In the genomic region with DNA sequence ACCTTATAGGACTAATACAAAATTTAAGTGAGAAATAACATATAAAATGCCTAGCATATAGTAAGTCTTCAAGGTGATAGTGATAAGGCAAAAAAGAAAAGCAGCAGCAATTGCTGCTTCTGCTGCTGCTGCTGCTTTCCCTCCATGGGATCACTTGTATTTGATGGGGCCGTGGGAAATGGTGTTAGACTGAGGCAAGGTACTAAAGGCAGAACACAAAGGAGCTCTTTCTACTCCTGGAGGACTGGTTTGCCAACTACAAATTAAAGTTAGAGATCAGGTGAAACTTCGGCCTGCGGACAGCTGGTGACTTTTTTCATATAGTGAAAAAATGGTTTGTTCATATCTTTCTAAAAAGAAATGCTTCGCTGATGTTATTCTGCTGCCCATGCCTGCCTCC, we compare ENCODE assay signal across 23 cellular contexts.
"Had no signal": no experiment of that assay in that cellular context is flagged by ENCODE, and none has a peak within 500 bp of the region (broad histone marks: within the 10 kb centered on the region; RNA-seq: fewer than 3 reads in every experiment).

No MANE protein-coding gene starts in this region.

- H3K4me3 Mint-ChIP-seq: activated CD4-positive, alpha-beta T cell treated with anti-CD3 and anti-CD28 coated beads, Interleukin-2, amount 10 ng/mL, durations not matched to agents 7 days and 5 days; activated CD8-positive, alpha-beta memory T cell treated with anti-CD3 and anti-CD28 coated beads, Interleukin-2, amount 10 ng/mL, durations not matched to agents 7 days and 5 days; activated CD8-positive, alpha-beta T cell treated with anti-CD3 and anti-CD28 coated beads for 36 hours; activated naive CD4-positive, alpha-beta T cell treated with anti-CD3 and anti-CD28 coated beads, Interleukin-2, amount 10 ng/mL, durations not matched to agents 7 days and 5 days; dendritic cell treated with granulocyte-macrophage colony-stimulating factor and Interleukin-4, amounts not matched to agents 40 ng/mL and 50 ng/mL, for 4 days; natural killer cell treated with Interleukin-12 subunit alpha and Interleukin-12 subunit beta and Interleukin-15 and Interleukin-18, amount 100 ng/mL, for 72 hours; stimulated activated naive CD8-positive, alpha-beta T cell treated with anti-CD3 and anti-CD28 coated beads, Interleukin-15, Interleukin-2, amounts not matched to agents 100 ng/mL and 50 ng/mL, for 24 hours; T-helper 1 cell treated with Interleukin-12 subunit alpha and Interleukin-12 subunit beta and Interleukin-4 antibody, amounts not matched to agents 30 μg/mL and 1 μg/mL, for 36 hours had no signal

- H3K27me3 Mint-ChIP-seq: activated CD4-positive, alpha-beta T cell treated with anti-CD3 and anti-CD28 coated beads, Interleukin-2, amount 10 ng/mL, durations not matched to agents 7 days and 5 days; activated CD8-positive, alpha-beta memory T cell treated with anti-CD3 and anti-CD28 coated beads, Interleukin-2, amount 10 ng/mL, durations not matched to agents 7 days and 5 days; activated naive CD4-positive, alpha-beta T cell treated with anti-CD3 and anti-CD28 coated beads, Interleukin-2, amount 10 ng/mL, durations not matched to agents 7 days and 5 days; dendritic cell treated with granulocyte-macrophage colony-stimulating factor and Interleukin-4, amounts not matched to agents 40 ng/mL and 50 ng/mL, for 4 days; natural killer cell treated with Interleukin-12 subunit alpha and Interleukin-12 subunit beta and Interleukin-15 and Interleukin-18, amount 100 ng/mL, for 72 hours had no signal

- H3K4me1 ChIP-seq: prostate gland had no signal

- H3K27ac ChIP-seq: cardiac muscle cell, lower lobe of right lung, neutrophil, ovary, prostate gland had no signal

- H3K9me3 ChIP-seq: lower lobe of right lung, neutrophil, ovary, prostate gland, tibial nerve had no signal

- H3K4me3 ChIP-seq: cardiac muscle cell, lower lobe of right lung, ovary, prostate gland, tibial nerve had no signal

- H3K9me3 Mint-ChIP-seq: activated CD8-positive, alpha-beta T cell treated with anti-CD3 and anti-CD28 coated beads for 36 hours; dendritic cell treated with granulocyte-macrophage colony-stimulating factor and Interleukin-4, amounts not matched to agents 40 ng/mL and 50 ng/mL, for 4 days; natural killer cell treated with Interleukin-12 subunit alpha and Interleukin-12 subunit beta and Interleukin-15 and Interleukin-18, amount 100 ng/mL, for 72 hours; stimulated activated naive CD8-positive, alpha-beta T cell treated with anti-CD3 and anti-CD28 coated beads, Interleukin-15, Interleukin-2, amounts not matched to agents 100 ng/mL and 50 ng/mL, for 24 hours; T-helper 1 cell treated with Interleukin-12 subunit alpha and Interleukin-12 subunit beta and Interleukin-4 antibody, amounts not matched to agents 30 μg/mL and 1 μg/mL, for 36 hours had no signal

- H3K27me3 ChIP-seq: cardiac muscle cell, neutrophil, ovary, tibial nerve had no signal

- H3K4me1 Mint-ChIP-seq: activated CD4-positive, alpha-beta T cell treated with anti-CD3 and anti-CD28 coated beads, Interleukin-2, amount 10 ng/mL, durations not matched to agents 7 days and 5 days; activated CD8-positive, alpha-beta memory T cell treated with anti-CD3 and anti-CD28 coated beads, Interleukin-2, amount 10 ng/mL, durations not matched to agents 7 days and 5 days; activated naive CD4-positive, alpha-beta T cell treated with anti-CD3 and anti-CD28 coated beads, Interleukin-2, amount 10 ng/mL, durations not matched to agents 7 days and 5 days had no signal

- DNase-seq: activated CD4-positive, alpha-beta T cell treated with anti-CD3 and anti-CD28 coated beads, Interleukin-2, amount 10 ng/mL, durations not matched to agents 7 days and 5 days; activated CD4-positive, CD25-positive, alpha-beta regulatory T cell treated with anti-CD3 and anti-CD28 coated beads, Interleukin-2, amount 50 U/mL, for 72 hours; activated CD8-positive, alpha-beta memory T cell treated with anti-CD3 and anti-CD28 coated beads, Interleukin-2, amount 10 ng/mL, durations not matched to agents 7 days and 5 days; activated CD8-positive, alpha-beta T cell treated with anti-CD3 and anti-CD28 coated beads for 36 hours; activated effector memory CD4-positive, alpha-beta T cell treated with anti-CD3 and anti-CD28 coated beads, Interleukin-2, amount 50 U/mL, for 16 hours; activated naive CD4-positive, alpha-beta T cell treated with anti-CD3 and anti-CD28 coated beads, Interleukin-2, amount 10 ng/mL, durations not matched to agents 7 days and 5 days; activated T-cell treated with anti-CD3 and anti-CD28 coated beads for 4 hours; amygdala; effector CD4-positive, alpha-beta T cell; foreskin fibroblast; lower lobe of right lung; midbrain; ovary; stimulated activated CD4-positive, alpha-beta T cell treated with anti-CD3 and anti-CD28 coated beads, Interleukin-4, amount 100 ng/mL, for 24 hours; substantia nigra had no signal

- H3K27ac Mint-ChIP-seq: activated CD4-positive, alpha-beta T cell treated with anti-CD3 and anti-CD28 coated beads, Interleukin-2, amount 10 ng/mL, durations not matched to agents 7 days and 5 days; activated CD8-positive, alpha-beta memory T cell treated with anti-CD3 and anti-CD28 coated beads, Interleukin-2, amount 10 ng/mL, durations not matched to agents 7 days and 5 days; activated CD8-positive, alpha-beta T cell treated with anti-CD3 and anti-CD28 coated beads for 36 hours; activated naive CD4-positive, alpha-beta T cell treated with anti-CD3 and anti-CD28 coated beads, Interleukin-2, amount 10 ng/mL, durations not matched to agents 7 days and 5 days; dendritic cell treated with granulocyte-macrophage colony-stimulating factor and Interleukin-4, amounts not matched to agents 40 ng/mL and 50 ng/mL, for 4 days; natural killer cell treated with Interleukin-12 subunit alpha and Interleukin-12 subunit beta and Interleukin-15 and Interleukin-18, amount 100 ng/mL, for 72 hours; stimulated activated naive CD8-positive, alpha-beta T cell treated with anti-CD3 and anti-CD28 coated beads, Interleukin-15, Interleukin-2, amounts not matched to agents 100 ng/mL and 50 ng/mL, for 24 hours; T-helper 1 cell treated with Interleukin-12 subunit alpha and Interleukin-12 subunit beta and Interleukin-4 antibody, amounts not matched to agents 30 μg/mL and 1 μg/mL, for 36 hours had no signal

- H3K36me3 ChIP-seq: cardiac muscle cell, neutrophil, ovary, prostate gland had no signal

- H3K36me3 Mint-ChIP-seq: natural killer cell treated with Interleukin-12 subunit alpha and Interleukin-12 subunit beta and Interleukin-15 and Interleukin-18, amount 100 ng/mL, for 72 hours had no signal
